8 cellular contexts compared by ENCODE assay signal in genomic region chr5:158943057-158943456, GRCh38.
DNase-seq lines count a peak whose midpoint lies in the region; ATAC-seq and TF ChIP-seq lines count a peak whose summit lies in the region.

No MANE protein-coding gene starts in this region.

- no peak overlapping the region for H2BK120ac ChIP-seq in trophoblast cell (ENCODE audit: insufficient read depth, low read length, poor library complexity)

- H3K79me1 ChIP-seq in trophoblast cell (ENCODE audit: low read length), result no peaks in the 10 kb centered on the region

- no peak overlapping the region for H3K23ac ChIP-seq in trophoblast cell (ENCODE audit: low read length)

- H3K4me2 ChIP-seq in mammary epithelial cell (ENCODE audit: insufficient read depth, low read depth, low read length), result no peak overlapping the region
- H3K4me2 ChIP-seq in trophoblast cell (ENCODE audit: low read length), result no peak overlapping the region

- H2AK5ac ChIP-seq in trophoblast cell (ENCODE audit: low read length), result no peak overlapping the region

- in situ Hi-C loops in mammary epithelial cell (cut with MboI; ENCODE audit: low sequenced_read_pairs in 2 of 2), result no loop called here

- H4K8ac ChIP-seq in trophoblast cell (ENCODE audit: low read depth, low read length), result no peak overlapping the region

- H3K9ac ChIP-seq in mammary epithelial cell (ENCODE audit: insufficient read depth, low read length), result no peak overlapping the region
- no peak overlapping the region for H3K9ac ChIP-seq in trophoblast cell (ENCODE audit: low read length)

- CTCF ChIA-PET in mammary epithelial cell (lab: Charles Lee; ENCODE audit: low non-redundant PET), result no interaction called here

- H4K12ac ChIP-seq in trophoblast cell (ENCODE audit: low read depth, low read length), result no peak overlapping the region

- H3K36me3 ChIP-seq in mammary epithelial cell (ENCODE audit: insufficient read depth, low read length) (no peaks in the 10 kb centered on the region), trophoblast cell (ENCODE audit: control insufficient read depth in 1 of 2, insufficient read depth in 2 of 2, low read length in 2 of 2) (no peaks in the 10 kb centered on the region)

- no peak overlapping the region for H2BK12ac ChIP-seq in trophoblast cell (ENCODE audit: low read length)

- H3K18ac ChIP-seq in trophoblast cell (ENCODE audit: low read length), result no peak overlapping the region

- H3K4ac ChIP-seq in trophoblast cell (ENCODE audit: low read depth, low read length), result no peak overlapping the region

- H4K91ac ChIP-seq in trophoblast cell (ENCODE audit: low read depth, low read length), result no peak overlapping the region

- DNase-seq in EL (peak; percentile 93), HS-5 (ENCODE audit: low read depth) (peak; percentile 92), mammary epithelial cell (peak; percentile 78), omental fat pad (ENCODE audit: low spot score) (peak; percentile 46), superior temporal gyrus (ENCODE audit: extremely low spot score) (no peak), trophoblast cell (no peak)
- DNase-seq in stimulated activated CD4-positive, alpha-beta T cell treated with anti-CD3 and anti-CD28 coated beads, Interleukin-4, amount 100 ng/mL, for 1 hour, result no peak

- intact Hi-C loops in mammary epithelial cell (cut with micrococcal nuclease), result no loop called here

- H3K27me3 ChIP-seq in mammary epithelial cell (ENCODE audit: insufficient read depth, low read length), result no peaks in the 10 kb centered on the region
- no peaks in the 10 kb centered on the region for H3K27me3 ChIP-seq in trophoblast cell (ENCODE audit: insufficient read depth, low read length)

- no peaks in the 10 kb centered on the region for H4K20me1 ChIP-seq in mammary epithelial cell (ENCODE audit: insufficient read depth, low read length)

- H3K9me3 ChIP-seq in mammary epithelial cell (replicated peaks; ENCODE audit: insufficient read depth, low read length), result no peaks in the 10 kb centered on the region
- peaks cover 2% of the 10 kb centered on the region for H3K9me3 ChIP-seq in trophoblast cell (ENCODE audit: insufficient read depth, low read depth, low read length)

- WGBS in mammary epithelial cell (ENCODE audit: low coverage, missing lambda C conversion rate), result 46% methylated on average over 2 of the region's 2 CpGs
- WGBS in trophoblast cell (ENCODE audit: extremely low coverage, insufficient coverage, insufficient read length), result no CpG with 5 or more reads among the region's 2 CpGs

- TF ChIP-seq CTCF in mammary epithelial cell (conservative IDR thresholded peaks at IDR 0.05 in 1 of 2, IDR thresholded peaks at IDR 0.05 in 1 of 2; ENCODE audit: extremely low read depth in 1 of 2, insufficient read depth in 1 of 2, low read depth in 1 of 2, low read length in 2 of 2), result no peak
- TF ChIP-seq CTCF in omental fat pad (IDR thresholded peaks at IDR 0.05), result no peak

- no peak overlapping the region for H2AFZ ChIP-seq in mammary epithelial cell (ENCODE audit: low read depth, low read length)
- H2AFZ ChIP-seq in trophoblast cell (ENCODE audit: insufficient read depth, low read length, poor library complexity), result no peak overlapping the region

- H3K79me2 ChIP-seq in mammary epithelial cell (ENCODE audit: insufficient read depth, low read length), result no peaks in the 10 kb centered on the region
- no peaks in the 10 kb centered on the region for H3K79me2 ChIP-seq in trophoblast cell (ENCODE audit: control insufficient read depth, insufficient read depth, low read length, poor library complexity)

- H3K4me1 ChIP-seq in mammary epithelial cell (ENCODE audit: insufficient read depth, low read length), result peaks cover 7% of the 10 kb centered on the region
- no peaks in the 10 kb centered on the region for H3K4me1 ChIP-seq in trophoblast cell (ENCODE audit: control insufficient read depth in 1 of 2, insufficient read depth in 2 of 2, low read length in 2 of 2)

- no peak overlapping the region for H3K4me3 ChIP-seq in mammary epithelial cell (replicated peaks in 1 of 3; ENCODE audit: insufficient read depth in 1 of 3, low read depth in 2 of 3, low read length in 3 of 3)
- H3K4me3 ChIP-seq in trophoblast cell (ENCODE audit: low read depth, low read length), result no peak overlapping the region

- ATAC-seq in omental fat pad (ENCODE audit: low FRiP score) (peak; percentile 83), HG02759 (IDR thresholded peaks at IDR 0.05; ENCODE audit: unreplicated experiment) (no peak)

- H3K27ac ChIP-seq in mammary epithelial cell (ENCODE audit: insufficient read depth, low read depth, low read length) (no peak overlapping the region), trophoblast cell (ENCODE audit: low read depth, low read length) (no peak overlapping the region)

- H2BK5ac ChIP-seq in trophoblast cell (ENCODE audit: low read depth, low read length, poor library complexity), result no peak overlapping the region

- dilution Hi-C loops in mammary epithelial cell (cut with HindIII; ENCODE audit: low sequenced_read_pairs), result no loop called here

- no peak overlapping the region for H3K14ac ChIP-seq in trophoblast cell (ENCODE audit: low read length)

- no TSS peak for BruUV-seq in mammary epithelial cell (replicated peaks; lab: Mats Ljungman, UMichigan)

Comparison
In these comparisons a context has a peak if more than half of its experiments do, and no peak if none do; other contexts are left out.
1. DNase-seq: peak in EL (single experiment), HS-5 (single experiment), mammary epithelial cell (single experiment) and omental fat pad (single experiment); none in stimulated activated CD4-positive, alpha-beta T cell treated with anti-CD3 and anti-CD28 coated beads, Interleukin-4, amount 100 ng/mL, for 1 hour (single experiment), superior temporal gyrus (single experiment) and trophoblast cell (0 of 2).